11 cellular contexts compared by ENCODE assay signal in genomic region chr6:11434565-11435326, GRCh38.
A peak's percentile ranks its signal among the peaks of the same experiment; 100 is the strongest.
DNase-seq lines count a peak whose midpoint lies in the region; ATAC-seq, FAIRE-seq and TF ChIP-seq lines count a peak whose summit lies in the region.
"Had no signal": no experiment of that assay in that cellular context is flagged by ENCODE, and none has a peak within 500 bp of the region (broad histone marks: within the 10 kb centered on the region; RNA-seq: fewer than 3 reads in every experiment).

No MANE protein-coding gene starts in this region.

- peaks cover 9 to 16% of the 10 kb centered on the region in 2 donors for H3K4me1 ChIP-seq in kidney (ENCODE audit: control insufficient read depth in 1 of 2, insufficient read depth in 1 of 2, low read depth in 1 of 2, low read length in 2 of 2)
- H3K4me1 ChIP-seq in thoracic aorta (ENCODE audit: control insufficient read depth in 1 of 2, low read depth in 2 of 2), result peaks cover 46 to 68% of the 10 kb centered on the region in 2 donors

- ATAC-seq in thoracic aorta (ENCODE audit: insufficient number of reproducible peaks, low FRiP score, low read depth) (no peak), HG03159 (IDR thresholded peaks at IDR 0.05; ENCODE audit: unreplicated experiment) (no peak)

- H3K4me3 ChIP-seq in kidney (ENCODE audit: low read length in 2 of 2) (no peak overlapping the region), thoracic aorta (no peak overlapping the region)
- H3K4me3 ChIP-seq: skin epidermis had no signal

- H3K36me3 ChIP-seq in kidney (ENCODE audit: control insufficient read depth in 1 of 2, insufficient read depth in 2 of 2, low read length in 2 of 2), result no peaks in the 10 kb centered on the region
- no peaks in the 10 kb centered on the region for H3K36me3 ChIP-seq in thoracic aorta

- H3K9me3 ChIP-seq in kidney (ENCODE audit: control insufficient read depth in 1 of 2, low read length in 2 of 2) (no peaks in the 10 kb centered on the region), thoracic aorta (no peaks in the 10 kb centered on the region)

- H3K27ac ChIP-seq in kidney (ENCODE audit: low read depth in 2 of 2, low read length in 2 of 2), result peak overlapping the region; percentile 51 to 71
- H3K27ac ChIP-seq in thoracic aorta, result peak overlapping the region; percentile 94
- H3K27ac ChIP-seq: KMS-11 had no signal

- TF ChIP-seq CTCF in kidney (IDR thresholded peaks at IDR 0.05; ENCODE audit: borderline replicate concordance, extremely low read depth, insufficient read depth) (no peak), thoracic aorta (IDR thresholded peaks at IDR 0.05) (no peak)

- no peaks in the 10 kb centered on the region for H3K27me3 ChIP-seq in thoracic aorta (replicated peaks; ENCODE audit: insufficient read depth)

- peak; percentile 73 for DNase-seq in HT-29 (ENCODE audit: low spot score)
- DNase-seq in amniotic stem cell (lab: John Stamatoyannopoulos, UW), result peak; percentile 20
- DNase-seq in kidney, result no peak
- DNase-seq in thoracic aorta (ENCODE audit: low spot score), result peak; percentile 16
- DNase-seq in NCI-H510A treated with DMSO at 0.1 percent for 48 hours (lab: John Stamatoyannopoulos, UW), result no peak
- DNase-seq in foreskin melanocyte, result no peak
- no peak for DNase-seq in activated effector memory CD4-positive, alpha-beta T cell treated with anti-CD3 and anti-CD28 coated beads, Interleukin-2, amount 50 U/mL, for 16 hours
- DNase-seq: hippocampal formation had no signal

- no peak overlapping the region for H3K9ac ChIP-seq in kidney (ENCODE audit: low read length in 2 of 2)
- H3K9ac ChIP-seq: KMS-11 had no signal

- intact Hi-C loops in kidney (cut with DNase I), result no loop called here

- no peak for FAIRE-seq in kidney (lab: Jason Lieb, UNC)

Comparison
In these comparisons a context has a peak if more than half of its experiments do, and no peak if none do; other contexts are left out.
1. DNase-seq: peak in HT-29 (single experiment), amniotic stem cell (single experiment) and thoracic aorta (single experiment); none in kidney (single experiment), NCI-H510A treated with DMSO at 0.1 percent for 48 hours (single experiment), foreskin melanocyte (single experiment) and activated effector memory CD4-positive, alpha-beta T cell treated with anti-CD3 and anti-CD28 coated beads, Interleukin-2, amount 50 U/mL, for 16 hours (single experiment).